ENCODE assay signal across 35 cellular contexts in genomic region chr2:77064324-77064723, GRCh38.
"Had no signal": no experiment of that assay in that cellular context is flagged by ENCODE, and none has a peak within 500 bp of the region (broad histone marks: within the 10 kb centered on the region; RNA-seq: fewer than 3 reads in every experiment).

No MANE protein-coding gene starts in this region.

- DNase-seq: Karpas-422, Kasumi-1, KG1, MG63, MM.1S, MV-4-11, NCI-H1048, NCI-H1092, NCI-H1092 treated with DMSO at 0.1 percent for 48 hours, NCI-H1105, NCI-H1105 treated with DMSO at 0.1 percent for 48 hours, NCI-H1417, NCI-H1417 treated with DMSO at 0.1 percent for 48 hours, NCI-H1436, NCI-H1436 treated with DMSO at 0.1 percent for 48 hours, NCI-H146, NCI-H1694, NCI-H1694 treated with DMSO at 0.1 percent for 48 hours, NCI-H187, NCI-H187 treated with DMSO at 0.1 percent for 48 hours, NCI-H1930, NCI-H2029, NCI-H2029 treated with DMSO at 0.1 percent for 48 hours, NCI-H2081, NCI-H2081 treated with DMSO at 0.1 percent for 48 hours, NCI-H2107, NCI-H2171, NCI-H2171 treated with DMSO at 0.1 percent for 48 hours, NCI-H2227 treated with DMSO at 0.1 percent for 48 hours, NCI-H226, NCI-H345, NCI-H446, NCI-H446 treated with DMSO at 0.1 percent for 48 hours, NCI-H510A had no signal

- H3K27ac ChIP-seq: KMS-11 had no signal

- H3K27me3 ChIP-seq: MG63 had no signal

- H3K4me3 ChIP-seq: MG63 had no signal

- H3K9ac ChIP-seq: KMS-11 had no signal

- H3K36me3 ChIP-seq: MG63 had no signal

- H3K9me3 ChIP-seq: MG63 had no signal

- H3K4me2 ChIP-seq: KMS-11 had no signal
